ENCODE assay signal across 8 cellular contexts in the genomic region with DNA sequence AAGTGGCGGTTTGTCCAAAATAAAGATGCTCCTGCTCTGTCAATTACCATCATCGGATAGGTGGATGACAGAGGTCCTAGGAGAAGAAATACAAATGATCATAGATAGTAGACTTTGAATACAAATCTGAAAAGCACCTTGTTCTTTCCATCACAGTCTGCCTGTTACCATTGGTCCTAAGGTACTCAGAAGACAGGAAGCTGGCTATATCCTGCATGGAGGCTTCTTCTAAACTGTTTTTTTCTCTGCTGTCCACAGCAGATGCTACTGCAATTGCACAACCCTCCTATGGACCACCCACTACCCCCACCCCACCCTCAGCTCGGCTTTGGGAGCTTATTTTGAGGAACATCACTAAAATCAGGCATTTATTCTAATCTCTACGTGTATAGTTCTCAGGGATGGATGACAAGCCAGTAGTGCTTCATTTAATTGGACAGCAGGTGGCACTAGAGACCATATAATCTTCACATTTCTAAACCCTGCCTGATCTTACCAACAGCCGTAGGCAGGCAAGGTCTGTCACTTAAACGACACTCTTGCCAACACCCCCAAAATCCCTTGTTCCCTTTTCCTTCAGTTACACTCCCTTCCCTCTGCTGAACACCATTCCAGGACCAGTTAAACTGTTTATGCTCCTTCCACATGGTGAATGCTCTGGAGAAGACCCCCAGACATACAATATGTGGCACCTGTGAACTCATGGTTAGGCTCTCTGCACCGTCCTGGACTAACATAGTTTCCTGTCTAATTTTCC. TPM values are rescaled to one million over a fixed set of nuclear protein-coding genes. Genes with fewer than 3 reads are reported as not detected.
A peak's percentile ranks its signal among the peaks of the same experiment; 100 is the strongest.
DNase-seq lines count a peak whose midpoint lies in the region; ATAC-seq and TF ChIP-seq lines count a peak whose summit lies in the region.

No MANE protein-coding gene starts in this region.

- H3K9me3 ChIP-seq in OCI-LY3 (ENCODE audit: insufficient read depth, low read length) = no peaks in the 10 kb centered on the region

- no peaks in the 10 kb centered on the region for H3K4me1 ChIP-seq in GM23338 (ENCODE audit: insufficient read depth)
- no peaks in the 10 kb centered on the region for H3K4me1 ChIP-seq in OCI-LY3 (ENCODE audit: low read length)
- H3K4me1 ChIP-seq in foreskin keratinocyte = peaks cover 16% of the 10 kb centered on the region

- H3K79me2 ChIP-seq in GM23338 (replicated peaks; ENCODE audit: insufficient read depth) (no peaks in the 10 kb centered on the region), OCI-LY3 (ENCODE audit: low read length) (no peaks in the 10 kb centered on the region)

- DNase-seq in activated CD8-positive, alpha-beta memory T cell treated with anti-CD3 and anti-CD28 coated beads for 24 hours = peak; percentile 67
- DNase-seq in activated CD8-positive, alpha-beta memory T cell treated with anti-CD3 and anti-CD28 coated beads, Interleukin-2, amount 50 U/mL, for 48 hours = no peak
- DNase-seq in GM23338 (ENCODE audit: low spot score) = peak; percentile 74
- DNase-seq in KG1 (lab: John Stamatoyannopoulos, UW) = peak; percentile 62
- peak in 1 of 2 donors; percentile 42 for DNase-seq in foreskin keratinocyte
- DNase-seq in occipital lobe (lab: John Stamatoyannopoulos, UW) = peak; percentile 5

- ATAC-seq in GM23338 (peak; percentile 98), foreskin keratinocyte (peak; percentile 84)
- peak; percentile 99 for ATAC-seq in activated T-helper 17 cell treated with anti-CD3 and anti-CD28 coated beads, Interleukin-2, amount 50 U/mL, for 72 hours (replicated peaks)

- H3K4me3 ChIP-seq in GM23338 (no peak overlapping the region), OCI-LY3 (ENCODE audit: low read length) (no peak overlapping the region)

- no peaks in the 10 kb centered on the region for H3K4me1 Mint-ChIP-seq in GM23338
- H3K4me1 Mint-ChIP-seq in activated T-helper 17 cell treated with anti-CD3 and anti-CD28 coated beads, Interleukin-2, amount 50 U/mL, for 72 hours = peaks cover 5% of the 10 kb centered on the region

- no peaks in the 10 kb centered on the region; the same call in 1 of the 2 replicates for H3K27me3 ChIP-seq in GM23338 (ENCODE audit: insufficient read depth)
- no peaks in the 10 kb centered on the region for H3K27me3 ChIP-seq in OCI-LY3 (ENCODE audit: low read depth, low read length)
- no peaks in the 10 kb centered on the region for H3K27me3 ChIP-seq in foreskin keratinocyte

- H3K4me2 ChIP-seq in GM23338 (no peak overlapping the region), OCI-LY3 (ENCODE audit: low read length) (peak overlapping the region; percentile 49)

- no peaks in the 10 kb centered on the region for H3K9me3 Mint-ChIP-seq in GM23338
- no peaks in the 10 kb centered on the region for H3K9me3 Mint-ChIP-seq in activated T-helper 17 cell treated with anti-CD3 and anti-CD28 coated beads, Interleukin-2, amount 50 U/mL, for 72 hours

- H3K36me3 ChIP-seq in GM23338 (ENCODE audit: insufficient read depth) = no peaks in the 10 kb centered on the region
- no peaks in the 10 kb centered on the region for H3K36me3 ChIP-seq in OCI-LY3 (replicated peaks; ENCODE audit: low read depth, low read length)

- TF ChIP-seq CTCF in GM23338 (conservative IDR thresholded peaks at IDR 0.05; ENCODE audit: low read depth in 2 of 2) (peak; percentile 75 to 84), OCI-LY3 (IDR thresholded peaks at IDR 0.05; ENCODE audit: low read depth, low read length) (peak; percentile 79), foreskin keratinocyte (conservative IDR thresholded peaks at IDR 0.05) (peak; percentile 91)

- no peak overlapping the region for H3K4me3 Mint-ChIP-seq in GM23338
- H3K4me3 Mint-ChIP-seq in activated T-helper 17 cell treated with anti-CD3 and anti-CD28 coated beads, Interleukin-2, amount 50 U/mL, for 72 hours = no peak overlapping the region

- no peaks in the 10 kb centered on the region for H3F3A ChIP-seq in GM23338 (replicated peaks; ENCODE audit: low read depth)

- no peaks in the 10 kb centered on the region for H3K36me3 Mint-ChIP-seq in GM23338 (ENCODE audit: low read depth)
- H3K36me3 Mint-ChIP-seq in activated T-helper 17 cell treated with anti-CD3 and anti-CD28 coated beads, Interleukin-2, amount 50 U/mL, for 72 hours (ENCODE audit: low read depth) = no peaks in the 10 kb centered on the region

- H4K20me1 ChIP-seq in GM23338 (replicated peaks; ENCODE audit: insufficient read depth) (no peaks in the 10 kb centered on the region), OCI-LY3 (ENCODE audit: insufficient read depth, low read length) (no peaks in the 10 kb centered on the region)

- H2AFZ ChIP-seq in GM23338 (no peak overlapping the region), OCI-LY3 (ENCODE audit: low read depth, low read length) (peak overlapping the region; percentile 86; the same call in 1 of the 2 replicates)

- H3K27me3 Mint-ChIP-seq in GM23338 (ENCODE audit: insufficient read depth, low read depth, poor library complexity) = peaks cover 6% of the 10 kb centered on the region
- H3K27me3 Mint-ChIP-seq in activated T-helper 17 cell treated with anti-CD3 and anti-CD28 coated beads, Interleukin-2, amount 50 U/mL, for 72 hours = no peaks in the 10 kb centered on the region

- H3K27ac ChIP-seq in GM23338 (ENCODE audit: low read depth) = no peak overlapping the region
- H3K27ac ChIP-seq in OCI-LY3 (ENCODE audit: low read length) = no peak overlapping the region
- H3K27ac ChIP-seq in foreskin keratinocyte = no peak overlapping the region

- no peak overlapping the region for H3K27ac Mint-ChIP-seq in GM23338
- H3K27ac Mint-ChIP-seq in activated T-helper 17 cell treated with anti-CD3 and anti-CD28 coated beads, Interleukin-2, amount 50 U/mL, for 72 hours = no peak overlapping the region

- no peaks in the 10 kb centered on the region for H3K9me2 ChIP-seq in GM23338 (ENCODE audit: insufficient read depth)

- H3K9ac ChIP-seq in OCI-LY3 (ENCODE audit: low read length) = no peak overlapping the region

TF ChIP-seq in GM23338, 12 proteins besides CTCF, POLR2A, EP300 and RAD21:
- no peak for TF ChIP-seq CREB1 (CRISPR knock-in tag; IDR thresholded peaks at IDR 0.05; ENCODE audit: low read depth)

RNA-seq across cellular contexts. Expression of a gene that starts 6.6 kb away (rescaled TPM):
- total RNA-seq in GM23338 (2014; rRNA removed; shearing (Covaris generic)) = 19.9 and 29.1 TPM in 2 replicates
- polyA plus RNA-seq in GM23338 (2016; fragmentation: Nextera tagmentation; extraction: Ambion mirVana) = 85.5 and 103 TPM in 2 replicates
- 10 to 100 TPM; 24.1 to 31.0 TPM for total RNA-seq in activated T-helper 17 cell treated with anti-CD3 and anti-CD28 coated beads, Interleukin-2, amount 50 U/mL, for 72 hours
- 43.7 TPM in 2 replicates for total RNA-seq in foreskin keratinocyte
- 56.1 and 59.0 TPM in 2 replicates for polyA plus RNA-seq in foreskin keratinocyte
- 28.2 TPM for total RNA-seq in occipital lobe

RNA-seq across cellular contexts. Expression of a gene that starts 41.0 kb away (rescaled TPM):
- total RNA-seq in GM23338 (2014; rRNA removed; shearing (Covaris generic)) = not detected in 2 replicates
- not detected in 2 replicates for polyA plus RNA-seq in GM23338 (2016; fragmentation: Nextera tagmentation; extraction: Ambion mirVana)
- total RNA-seq in activated T-helper 17 cell treated with anti-CD3 and anti-CD28 coated beads, Interleukin-2, amount 50 U/mL, for 72 hours = not detected
- total RNA-seq in foreskin keratinocyte = not detected in 2 replicates
- polyA plus RNA-seq in foreskin keratinocyte = not detected in 2 replicates
- total RNA-seq in occipital lobe = not detected

RNA-seq across cellular contexts. Expression of a gene that starts 44.3 kb away (rescaled TPM):
- total RNA-seq in GM23338 (2014; rRNA removed; shearing (Covaris generic)) = 0.63 and 1.4 TPM in 2 replicates
- polyA plus RNA-seq in GM23338 (2016; fragmentation: Nextera tagmentation; extraction: Ambion mirVana) = 0.59 and 1.1 TPM in 2 replicates
- total RNA-seq in activated T-helper 17 cell treated with anti-CD3 and anti-CD28 coated beads, Interleukin-2, amount 50 U/mL, for 72 hours = 1 to 10 TPM; 2.4 to 5.0 TPM
- total RNA-seq in foreskin keratinocyte = 0.17 and 0.18 TPM in 2 replicates
- polyA plus RNA-seq in foreskin keratinocyte = 0.04 and 0.24 TPM in 2 replicates
- total RNA-seq in occipital lobe = 2.8 TPM

RNA-seq across cellular contexts. Expression of a gene that starts 52.5 kb away (rescaled TPM):
- 0.35 TPM in 1 of 2 replicates, not detected in the other for total RNA-seq in GM23338 (2014; rRNA removed; shearing (Covaris generic))
- polyA plus RNA-seq in GM23338 (2016; fragmentation: Nextera tagmentation; extraction: Ambion mirVana) (1.1 TPM in 1 of 2 replicates, not detected in the other), foreskin keratinocyte (not detected in 2 replicates)
- total RNA-seq in activated T-helper 17 cell treated with anti-CD3 and anti-CD28 coated beads, Interleukin-2, amount 50 U/mL, for 72 hours = under 1 TPM; 0.24 to 0.99 TPM
- total RNA-seq in foreskin keratinocyte (not detected in 2 replicates), occipital lobe (not detected)

RNA-seq across cellular contexts. Expression of a gene that starts 55.8 kb away (rescaled TPM):
- total RNA-seq in GM23338 (2014; rRNA removed; shearing (Covaris generic)) = 0.28 and 3.5 TPM in 2 replicates
- 1.7 and 1.8 TPM in 2 replicates for polyA plus RNA-seq in GM23338 (2016; fragmentation: Nextera tagmentation; extraction: Ambion mirVana)
- not detected for total RNA-seq in activated T-helper 17 cell treated with anti-CD3 and anti-CD28 coated beads, Interleukin-2, amount 50 U/mL, for 72 hours
- 52.6 and 58.4 TPM in 2 replicates for total RNA-seq in foreskin keratinocyte
- polyA plus RNA-seq in foreskin keratinocyte = 67.7 and 79.2 TPM in 2 replicates
- total RNA-seq in occipital lobe = 2.0 TPM
